In genomic region chr1:169795687-169796086, GRCh38 we compare ENCODE assay signal across 8 cellular contexts. TPM values are rescaled to one million over a fixed set of nuclear protein-coding genes. Genes with fewer than 3 reads are reported as not detected.
A peak's percentile ranks its signal among the peaks of the same experiment; 100 is the strongest.
DNase-seq lines count a peak whose midpoint lies in the region; ATAC-seq and TF ChIP-seq lines count a peak whose summit lies in the region.

No MANE protein-coding gene starts in this region.

- H3K27ac Mint-ChIP-seq in natural killer cell, result peak overlapping the region; percentile 96 to 98

- DNase-seq in LHCN-M2 (ENCODE audit: low read depth), result peak; percentile 17
- DNase-seq in cardiac fibroblast (ENCODE audit: low read depth in 2 of 2), result peak in 1 of 2 donors; percentile 22
- no peak for DNase-seq in natural killer cell
- no peak for DNase-seq in DMS153 (lab: John Stamatoyannopoulos, UW)
- no peak for DNase-seq in stimulated activated CD4-positive, alpha-beta T cell treated with anti-CD3 and anti-CD28 coated beads, Interleukin-4, amount 100 ng/mL, for 4 hours

- no peak for TF ChIP-seq CTCF in C4-2B (conservative IDR thresholded peaks at IDR 0.05)
- TF ChIP-seq CTCF in cardiac fibroblast (IDR thresholded peaks at IDR 0.05; ENCODE audit: low read depth, low read length), result no peak
- TF ChIP-seq CTCF in natural killer cell (IDR thresholded peaks at IDR 0.05), result no peak

- peaks cover 36 to 45% of the 10 kb centered on the region in 2 donors for H3K4me1 Mint-ChIP-seq in natural killer cell

- H3K27me3 Mint-ChIP-seq in natural killer cell (ENCODE audit: low read depth in 2 of 2), result no peaks in the 10 kb centered on the region

- H3K4me3 ChIP-seq in cardiac fibroblast (replicated peaks in 1 of 2; ENCODE audit: low read depth in 2 of 2, low read length in 2 of 2), result peak overlapping the region; percentile 82 to 83

- no peaks in the 10 kb centered on the region for H3K36me3 Mint-ChIP-seq in natural killer cell

- ATAC-seq in natural killer cell, result no peak
- no peak for ATAC-seq in HG02938 (IDR thresholded peaks at IDR 0.05; ENCODE audit: unreplicated experiment)
- no peak for ATAC-seq in GM18873 (IDR thresholded peaks at IDR 0.05; ENCODE audit: low FRiP score, unreplicated experiment)

- H3K4me3 Mint-ChIP-seq in natural killer cell, result peak overlapping the region; percentile 100

- no peaks in the 10 kb centered on the region for H3K9me3 Mint-ChIP-seq in natural killer cell

- H3K27ac ChIP-seq in C4-2B, result peak overlapping the region; percentile 86; the same call in 1 of the 2 replicates

- intact Hi-C loops in natural killer cell (cut with micrococcal nuclease), result loop anchor here (2.0 kb wide), 1 partner anchor 97 kb away; the partner anchor contains the start of gene SCYL3

RNA-seq across cellular contexts. Expression of gene METTL18, which starts 1.0 kb away (rescaled TPM):
- total RNA-seq in LHCN-M2 (2014; rRNA removed) (8.6 and 10.1 TPM in 2 replicates), natural killer cell (1 to 10 TPM; 4.9 to 10.0 (median 7.2) TPM)
- polyA plus RNA-seq in LHCN-M2 (2012), result 3.4 TPM
